In the genomic region with DNA sequence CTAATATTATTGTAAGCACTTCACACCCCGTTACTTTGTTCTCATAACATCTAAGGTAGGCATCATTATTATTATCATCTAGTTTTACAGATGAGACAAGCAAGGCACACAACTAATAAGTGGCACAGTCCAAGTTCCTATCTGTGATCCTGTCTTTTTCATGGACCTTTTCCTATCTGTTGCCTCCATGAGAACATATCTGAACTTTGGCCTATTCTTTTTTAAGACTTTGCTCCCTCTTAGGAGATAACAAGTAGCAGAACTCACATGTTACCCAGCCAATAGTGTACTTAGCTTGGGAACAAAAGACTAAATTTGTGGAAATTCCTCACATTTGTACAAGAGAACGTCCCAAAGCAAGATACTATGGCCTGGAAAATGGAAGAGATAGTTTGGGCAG, we compare ENCODE assay signal across 1 cellular context.
TF ChIP-seq lines count a peak whose summit lies in the region.

No MANE protein-coding gene starts in this region.

TF ChIP-seq in HepG2, 621 proteins besides CTCF, POLR2A, EP300 and RAD21:
- peak; percentile 56 for TF ChIP-seq HNF4A (CRISPR knock-in tag; IDR thresholded peaks at IDR 0.05)
- TF ChIP-seq, protein P1, sequence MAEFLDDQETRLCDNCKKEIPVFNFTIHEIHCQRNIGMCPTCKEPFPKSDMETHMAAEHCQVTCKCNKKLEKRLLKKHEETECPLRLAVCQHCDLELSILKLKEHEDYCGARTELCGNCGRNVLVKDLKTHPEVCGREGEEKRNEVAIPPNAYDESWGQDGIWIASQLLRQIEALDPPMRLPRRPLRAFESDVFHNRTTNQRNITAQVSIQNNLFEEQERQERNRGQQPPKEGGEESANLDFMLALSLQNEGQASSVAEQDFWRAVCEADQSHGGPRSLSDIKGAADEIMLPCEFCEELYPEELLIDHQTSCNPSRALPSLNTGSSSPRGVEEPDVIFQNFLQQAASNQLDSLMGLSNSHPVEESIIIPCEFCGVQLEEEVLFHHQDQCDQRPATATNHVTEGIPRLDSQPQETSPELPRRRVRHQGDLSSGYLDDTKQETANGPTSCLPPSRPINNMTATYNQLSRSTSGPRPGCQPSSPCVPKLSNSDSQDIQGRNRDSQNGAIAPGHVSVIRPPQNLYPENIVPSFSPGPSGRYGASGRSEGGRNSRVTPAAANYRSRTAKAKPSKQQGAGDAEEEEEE (CRISPR knock-in tag; IDR thresholded peaks at IDR 0.05; ENCODE audit: borderline replicate concordance), result no peak
TF ChIP-seq in HepG2: peak in this region for 1.
